In the genomic region with DNA sequence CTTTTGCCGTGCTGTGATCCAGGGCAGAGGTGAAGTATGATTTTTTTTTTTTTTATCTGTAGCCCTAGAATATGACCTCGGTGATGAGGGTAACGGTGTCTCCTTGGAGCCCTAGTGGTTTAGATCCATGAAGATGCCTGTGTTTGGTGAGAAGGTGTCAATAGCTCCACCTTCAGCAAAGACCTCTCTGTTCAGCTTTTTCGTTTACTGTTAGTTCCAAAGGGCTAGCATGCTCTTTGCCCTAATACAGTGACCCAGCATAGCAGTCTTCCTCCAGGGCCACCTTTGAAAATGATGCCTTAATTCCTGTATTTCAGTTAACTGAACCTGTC, we compare ENCODE assay signal across 8 cellular contexts. TPM values are rescaled to one million over a fixed set of nuclear protein-coding genes. Genes with fewer than 3 reads are reported as not detected.
DNase-seq lines count a peak whose midpoint lies in the region; ATAC-seq and TF ChIP-seq lines count a peak whose summit lies in the region.

No MANE protein-coding gene starts in this region.

- no peak for ATAC-seq in CD4-positive, CD25-positive, alpha-beta regulatory T cell (ENCODE audit: low read depth in 2 of 2)
- ATAC-seq in GM21528 (IDR thresholded peaks at IDR 0.05; ENCODE audit: low FRiP score, unreplicated experiment), result no peak

- peaks cover 10% of the 10 kb centered on the region for H3K79me1 ChIP-seq in H9 (ENCODE audit: insufficient read depth, low read depth, low read length, poor library complexity, severe bottlenecking)

- H3K4me2 ChIP-seq in H9 (ENCODE audit: insufficient read depth, insufficient read length, low read length), result peak overlapping the region; percentile 67
- peak overlapping the region; percentile 97 for H3K4me2 ChIP-seq in hepatocyte

- DNase-seq in CD4-positive, CD25-positive, alpha-beta regulatory T cell, result peak in 1 of 3 donors; percentile 33
- DNase-seq in H9 (no peak), hepatocyte (ENCODE audit: low spot score) (peak; percentile 19), spleen (no peak), NCI-H446 (lab: John Stamatoyannopoulos, UW) (no peak), nucleus accumbens (lab: John Stamatoyannopoulos, UW) (no peak)

- H3K18ac ChIP-seq in H9 (ENCODE audit: insufficient read length, low read depth, low read length), result no peak overlapping the region

- H3K56ac ChIP-seq in H9 (ENCODE audit: insufficient read length, low read depth, low read length), result no peak overlapping the region

- no peak overlapping the region for H4K91ac ChIP-seq in H9 (ENCODE audit: insufficient read length, low read depth, low read length)

- no peak overlapping the region for H2BK5ac ChIP-seq in H9 (ENCODE audit: insufficient read length, low read length)

- H3T11ph ChIP-seq in H9 (ENCODE audit: low read length), result no peak overlapping the region

- peak overlapping the region; percentile 81 for H3K27ac ChIP-seq in CD4-positive, CD25-positive, alpha-beta regulatory T cell (ENCODE audit: insufficient read depth, low read length, poor library complexity, severe bottlenecking)
- peak overlapping the region; percentile 59 for H3K27ac ChIP-seq in H9 (ENCODE audit: insufficient read length, low read depth, low read length)
- H3K27ac ChIP-seq in hepatocyte, result peak overlapping the region; percentile 96
- H3K27ac ChIP-seq in spleen, result peak overlapping the region; percentile 84 to 97 (median 92)

- peaks cover 8% of the 10 kb centered on the region for H3K36me3 ChIP-seq in CD4-positive, CD25-positive, alpha-beta regulatory T cell (ENCODE audit: control insufficient read depth, insufficient read depth, low read length)
- H3K36me3 ChIP-seq in hepatocyte (replicated peaks; ENCODE audit: insufficient read depth, low read depth) (no peaks in the 10 kb centered on the region), spleen (peaks cover 0 to 33% (median 12%) of the 10 kb centered on the region in 6 donors)

- no peak overlapping the region for H2BK12ac ChIP-seq in H9 (ENCODE audit: insufficient read length, low read depth, low read length)

- no peak overlapping the region for H4K8ac ChIP-seq in H9 (replicated peaks; ENCODE audit: insufficient read length, low read depth, low read length)

- no peak overlapping the region for H3K4ac ChIP-seq in H9 (ENCODE audit: low read depth, low read length)

- intact Hi-C loops in spleen (cut with DNase I; ENCODE audit: low total_unique reads), result no loop called here

- no peak overlapping the region for H2BK20ac ChIP-seq in H9 (ENCODE audit: low read depth, low read length, poor library complexity, severe bottlenecking)

- H2BK15ac ChIP-seq in H9 (ENCODE audit: low read depth, low read length), result no peak overlapping the region

- no CpG with 5 or more reads among the region's 4 CpGs for WGBS in H9 (ENCODE audit: extremely low coverage, insufficient read length, low lambda C conversion rate)
- WGBS in hepatocyte (ENCODE audit: low lambda C conversion rate, missing lambda C conversion rate), result 0% methylated on average over 4 of the region's 4 CpGs
- WGBS in spleen, 5 donors, result 0 to 2% (median 0%) methylated on average over 4 of the region's 4 CpGs

- no peak overlapping the region for H4K5ac ChIP-seq in H9 (ENCODE audit: insufficient read length, low read depth, low read length)

- peaks cover 6% of the 10 kb centered on the region; the same call in 1 of the 2 replicates for H3K79me2 ChIP-seq in H9 (ENCODE audit: insufficient read depth, low read length)
- peaks cover 48% of the 10 kb centered on the region for H3K79me2 ChIP-seq in hepatocyte

- H3K4me3 ChIP-seq in CD4-positive, CD25-positive, alpha-beta regulatory T cell (ENCODE audit: low read depth, low read length), result peak overlapping the region; percentile 98
- H3K4me3 ChIP-seq in WI38 (ENCODE audit: low read depth, low read length) (peak overlapping the region; percentile 85), hepatocyte (peak overlapping the region; percentile 80), spleen (peak overlapping the region; percentile 70 to 91 (median 82))

- H3K9me3 Mint-ChIP-seq in CD4-positive, CD25-positive, alpha-beta regulatory T cell, result no peaks in the 10 kb centered on the region
- H3K9me3 Mint-ChIP-seq in H9, result peaks cover 0 to 2% of the 10 kb centered on the region in 2 experiments; a peak in 1 of 5 replicates

- no peaks in the 10 kb centered on the region for H3K9me2 ChIP-seq in hepatocyte (replicated peaks; ENCODE audit: insufficient read depth)

- H3K27ac Mint-ChIP-seq in CD4-positive, CD25-positive, alpha-beta regulatory T cell, result peak overlapping the region; percentile 96 to 98 (median 96)
- H3K27ac Mint-ChIP-seq in H9, result peak overlapping the region; percentile 97 to 99 (median 98)

- H4K20me1 ChIP-seq in H9 (ENCODE audit: control insufficient read depth, insufficient read depth, insufficient read length) (no peaks in the 10 kb centered on the region), hepatocyte (ENCODE audit: insufficient read depth, poor library complexity, severe bottlenecking) (no peaks in the 10 kb centered on the region)

- H3K27me3 Mint-ChIP-seq in CD4-positive, CD25-positive, alpha-beta regulatory T cell, result no peaks in the 10 kb centered on the region
- no peaks in the 10 kb centered on the region for H3K27me3 Mint-ChIP-seq in H9 (ENCODE audit: low read depth)

- H3K4me3 Mint-ChIP-seq in CD4-positive, CD25-positive, alpha-beta regulatory T cell, result peak overlapping the region; percentile 96 to 98 (median 98)
- peak overlapping the region; percentile 94 to 97 for H3K4me3 Mint-ChIP-seq in H9

- H3K36me3 Mint-ChIP-seq in CD4-positive, CD25-positive, alpha-beta regulatory T cell, result peaks cover 17% of the 10 kb centered on the region
- H3K36me3 Mint-ChIP-seq in H9 (ENCODE audit: insufficient read depth in 1 of 3, low read depth in 3 of 3), result peaks cover 16 to 34% (median 21%) of the 10 kb centered on the region in 3 experiments

- H3K9me3 ChIP-seq in CD4-positive, CD25-positive, alpha-beta regulatory T cell (ENCODE audit: control insufficient read depth in 2 of 2, low read length in 2 of 2), result no peaks in the 10 kb centered on the region
- no peaks in the 10 kb centered on the region for H3K9me3 ChIP-seq in H9 (ENCODE audit: control insufficient read depth, low read depth, low read length)
- no peaks in the 10 kb centered on the region for H3K9me3 ChIP-seq in hepatocyte (ENCODE audit: low read depth)
- peaks cover 0 to 3% (median 0%) of the 10 kb centered on the region in 8 donors for H3K9me3 ChIP-seq in spleen

- peaks cover 6% of the 10 kb centered on the region for H3K23me2 ChIP-seq in H9 (ENCODE audit: insufficient read length, low read depth, low read length, poor library complexity, severe bottlenecking)

- H3K4me1 Mint-ChIP-seq in CD4-positive, CD25-positive, alpha-beta regulatory T cell, result peaks cover 12 to 36% (median 24%) of the 10 kb centered on the region in 4 donors
- H3K4me1 Mint-ChIP-seq in H9, result peaks cover 8 to 17% of the 10 kb centered on the region in 2 experiments

- no peak overlapping the region for H3K23ac ChIP-seq in H9 (ENCODE audit: insufficient read length, low read depth, low read length)

- no peak overlapping the region for H2BK120ac ChIP-seq in H9 (ENCODE audit: low read depth, low read length, poor library complexity, severe bottlenecking)

- H2AFZ ChIP-seq in H9 (ENCODE audit: low read length) (no peak overlapping the region), hepatocyte (peak overlapping the region; percentile 90)

- H2AK5ac ChIP-seq in H9 (ENCODE audit: insufficient read length, low read length), result no peak overlapping the region

- peaks cover 24% of the 10 kb centered on the region for H3K4me1 ChIP-seq in CD4-positive, CD25-positive, alpha-beta regulatory T cell (ENCODE audit: control insufficient read depth, insufficient read depth, low read length, poor library complexity, severe bottlenecking)
- no peaks in the 10 kb centered on the region for H3K4me1 ChIP-seq in H9 (ENCODE audit: insufficient read depth, low read length)
- H3K4me1 ChIP-seq in hepatocyte (ENCODE audit: insufficient read depth), result peaks cover 11% of the 10 kb centered on the region
- peaks cover 18 to 50% (median 34%) of the 10 kb centered on the region in 6 donors for H3K4me1 ChIP-seq in spleen

- H3K27me3 ChIP-seq in CD4-positive, CD25-positive, alpha-beta regulatory T cell (ENCODE audit: control insufficient read depth, insufficient read depth, low read length), result no peaks in the 10 kb centered on the region
- no peaks in the 10 kb centered on the region for H3K27me3 ChIP-seq in H9 (ENCODE audit: insufficient read depth, low read length)
- H3K27me3 ChIP-seq in hepatocyte, result no peaks in the 10 kb centered on the region
- no peaks in the 10 kb centered on the region for H3K27me3 ChIP-seq in spleen (replicated peaks in 1 of 7)

- no peak overlapping the region for H3K14ac ChIP-seq in H9 (ENCODE audit: insufficient read depth, low read length)

- no peak for TF ChIP-seq POLR2A in spleen (IDR thresholded peaks at IDR 0.05)

- H3K9ac ChIP-seq in H9 (ENCODE audit: extremely low read depth, insufficient read length, low read length), result peak overlapping the region; percentile 94

- TF ChIP-seq CTCF in H9 (conservative IDR thresholded peaks at IDR 0.05) (no peak; the same call in 2 of the 3 replicates), WI38 (IDR thresholded peaks at IDR 0.05; ENCODE audit: low read depth, low read length) (no peak), hepatocyte (IDR thresholded peaks at IDR 0.05; ENCODE audit: poor library complexity) (no peak), spleen (IDR thresholded peaks at IDR 0.05 in 8 of 11, conservative IDR thresholded peaks at IDR 0.05 in 3 of 11) (no peak)

RNA-seq across cellular contexts. Expression of a gene that starts 0.7 kb away (rescaled TPM):
- total RNA-seq in CD4-positive, CD25-positive, alpha-beta regulatory T cell, result 29.3 TPM
- polyA plus RNA-seq in CD4-positive, CD25-positive, alpha-beta regulatory T cell, result 100 to 1,000 TPM in 3 of 4 donors, 10 to 100 TPM in 1; 99.3 to 132 (median 116) TPM
- total RNA-seq in H9 (2021) (122 and 128 TPM in 2 replicates), hepatocyte (57.0 and 58.7 TPM in 2 replicates), spleen (10 to 100 TPM; 33.2 to 63.2 (median 57.2) TPM)
- polyA plus RNA-seq in hepatocyte (94.8 and 105 TPM in 2 replicates), spleen (10 to 100 TPM; 49.8 to 74.6 (median 64.6) TPM)

RNA-seq across cellular contexts. Expression of a gene that starts 6.1 kb away (rescaled TPM):
- total RNA-seq in CD4-positive, CD25-positive, alpha-beta regulatory T cell, result 20.9 TPM
- 10 to 100 TPM; 32.5 to 35.8 (median 33.9) TPM for polyA plus RNA-seq in CD4-positive, CD25-positive, alpha-beta regulatory T cell
- total RNA-seq in H9 (2021) (45.7 and 47.7 TPM in 2 replicates), hepatocyte (24.5 and 27.2 TPM in 2 replicates), spleen (10 to 100 TPM; 13.3 to 34.8 (median 21.7) TPM)
- polyA plus RNA-seq in hepatocyte (16.3 and 17.8 TPM in 2 replicates), spleen (10 to 100 TPM; 12.1 to 21.1 (median 17.2) TPM)
